20 cellular contexts compared by ENCODE assay signal in genomic region chr10:92810934-92811532, GRCh38. TPM values are rescaled to one million over a fixed set of nuclear protein-coding genes. Genes with fewer than 3 reads are reported as not detected.
DNase-seq lines count a peak whose midpoint lies in the region; ATAC-seq and TF ChIP-seq lines count a peak whose summit lies in the region.
"Had no signal": no experiment of that assay in that cellular context is flagged by ENCODE, and none has a peak within 500 bp of the region (broad histone marks: within the 10 kb centered on the region; RNA-seq: fewer than 3 reads in every experiment).

No MANE protein-coding gene starts in this region.

- H3K4me1 Mint-ChIP-seq in WTC11 (peaks cover 5% of the 10 kb centered on the region), Calu3 (ENCODE audit: low read depth, unreplicated experiment) (peaks cover 32% of the 10 kb centered on the region)
- H3K4me1 Mint-ChIP-seq: activated T-helper 17 cell treated with anti-CD3 and anti-CD28 coated beads, Interleukin-2, amount 50 U/mL, for 72 hours; brain had no signal

- H3K27me3 Mint-ChIP-seq in WTC11 (ENCODE audit: low read depth) (peaks cover 4% of the 10 kb centered on the region; the same call in 1 of the 2 replicates), Calu3 (ENCODE audit: unreplicated experiment) (no peaks in the 10 kb centered on the region)
- H3K27me3 Mint-ChIP-seq: brain had no signal

- H3K27ac Mint-ChIP-seq in WTC11 (no peak overlapping the region), Calu3 (ENCODE audit: unreplicated experiment) (no peak overlapping the region)
- H3K27ac Mint-ChIP-seq: activated T-helper 17 cell treated with anti-CD3 and anti-CD28 coated beads, Interleukin-2, amount 50 U/mL, for 72 hours; brain had no signal

- POLR2A ChIA-PET in WTC11 (lab: Charles Lee): no interaction called here

- DNase-seq in GM06990 (ENCODE audit: extremely low read depth, insufficient read length) (peak; percentile 51), WTC11 (ENCODE audit: low spot score) (no peak), Calu3 (no peak), DMS114 treated with DMSO at 0.1 percent for 48 hours (lab: John Stamatoyannopoulos, UW; ENCODE audit: unreplicated experiment) (no peak)
- no peak for DNase-seq in activated naive CD4-positive, alpha-beta T cell treated with Interleukin-2 at 50 U/mL for 16 hours
- DNase-seq: C1 segment of cervical spinal cord, colonic mucosa, GDM1, head of caudate nucleus, NCI-H1694 treated with DMSO at 0.1 percent for 48 hours, NCI-H446, spleen, T1000 had no signal

- H3K36me3 ChIP-seq in GM06990 (ENCODE audit: control insufficient read depth, insufficient read depth, low read length): no peaks in the 10 kb centered on the region
- H3K36me3 ChIP-seq: colonic mucosa, HAP-1, neutrophil, spleen had no signal

- intact Hi-C loops in Calu3 (cut with micrococcal nuclease; ENCODE audit: unreplicated experiment): no loop called here

- H3K36me3 Mint-ChIP-seq in WTC11: no peaks in the 10 kb centered on the region
- H3K36me3 Mint-ChIP-seq in Calu3 (ENCODE audit: insufficient read depth, unreplicated experiment): no peaks in the 10 kb centered on the region
- H3K36me3 Mint-ChIP-seq: brain had no signal

- H3K9me3 Mint-ChIP-seq in WTC11 (no peaks in the 10 kb centered on the region), Calu3 (ENCODE audit: low read depth, unreplicated experiment) (no peaks in the 10 kb centered on the region)
- H3K9me3 Mint-ChIP-seq: activated T-helper 17 cell treated with anti-CD3 and anti-CD28 coated beads, Interleukin-2, amount 50 U/mL, for 72 hours had no signal

- H3K27me3 ChIP-seq in GM06990 (replicated peaks; ENCODE audit: control insufficient read depth, insufficient read depth, low read length): peaks cover 1% of the 10 kb centered on the region; the same call in 1 of the 2 replicates
- H3K27me3 ChIP-seq: colonic mucosa, neutrophil, spleen had no signal

- TF ChIP-seq CTCF in GM06990 (IDR thresholded peaks at IDR 0.05; ENCODE audit: insufficient read depth, low read length, poor library complexity, severe bottlenecking) (no peak), WTC11 (IDR thresholded peaks at IDR 0.05) (no peak), Calu3 (IDR thresholded peaks at IDR 0.05; ENCODE audit: unreplicated experiment) (no peak)

- ATAC-seq in GM18909 (IDR thresholded peaks at IDR 0.05; ENCODE audit: poor library complexity, unreplicated experiment) (peak; percentile 51), HG03066 (IDR thresholded peaks at IDR 0.05; ENCODE audit: low read depth, unreplicated experiment) (peak; percentile 65), WTC11 (no peak), HG03159 (IDR thresholded peaks at IDR 0.05; ENCODE audit: unreplicated experiment) (no peak)
- ATAC-seq: activated T-helper 17 cell treated with anti-CD3 and anti-CD28 coated beads, Interleukin-2, amount 50 U/mL, for 72 hours had no signal

- H3K4me3 Mint-ChIP-seq in WTC11: no peak overlapping the region
- H3K4me3 Mint-ChIP-seq in Calu3 (ENCODE audit: low read depth, unreplicated experiment): no peak overlapping the region
- H3K4me3 Mint-ChIP-seq: activated T-helper 17 cell treated with anti-CD3 and anti-CD28 coated beads, Interleukin-2, amount 50 U/mL, for 72 hours; brain had no signal

- H3K4me3 ChIP-seq in GM06990 (replicated peaks; ENCODE audit: low read depth, low read length): no peak overlapping the region
- H3K4me3 ChIP-seq: colonic mucosa, HAP-1, spleen had no signal

- BruUV-seq in Calu3 (replicated peaks; lab: Mats Ljungman, UMichigan): no TSS peak

- CTCF ChIA-PET in WTC11 (lab: Charles Lee) (interaction anchor here (1.0 kb wide), 1 partner anchor 28 kb away, joined by 3 read pairs; no protein-coding TSS in a partner anchor), Calu3 (lab: Charles Lee) (no interaction called here)

TF ChIP-seq in WTC11, 78 proteins besides CTCF, POLR2A, EP300 and RAD21:
- TF ChIP-seq ZNF671 (CRISPR knock-in tag; IDR thresholded peaks at IDR 0.05) (no peak), RORB (CRISPR knock-in tag; IDR thresholded peaks at IDR 0.05) (0 out of 2 replicates have a peak, but pooled peaks have one; percentile 21)

RNA-seq across cellular contexts. Expression of gene EXOC6, which starts 37.3 kb away (rescaled TPM):
- total RNA-seq in WTC11 (2021) (4.4 to 5.0 TPM (median 4.5 TPM) in 3 replicates), Calu3 (2022) (19.2 TPM in 2 replicates)

Comparison
In these comparisons a context has a peak if more than half of its experiments do, and no peak if none do; other contexts are left out.
1. ATAC-seq: peak in GM18909 (single experiment) and HG03066 (single experiment); none in WTC11 (single experiment) and HG03159 (single experiment).